ENCODE assay signal across 9 cellular contexts in genomic region chr21:17491716-17492414, GRCh38. TPM values are rescaled to one million over a fixed set of nuclear protein-coding genes. Genes with fewer than 3 reads are reported as not detected.
DNase-seq lines count a peak whose midpoint lies in the region; ATAC-seq, FAIRE-seq and TF ChIP-seq lines count a peak whose summit lies in the region.
"Had no signal": no experiment of that assay in that cellular context is flagged by ENCODE, and none has a peak within 500 bp of the region (broad histone marks: within the 10 kb centered on the region; RNA-seq: fewer than 3 reads in every experiment).

No MANE protein-coding gene starts in this region.

- POLR2A ChIA-PET in MCF 10A (lab: Yijun Ruan, JAX) = interaction anchor here (0.8 to 2.1 kb wide), 10 partner anchors 9 to 50 kb away, joined by 3 to 10 read pairs (median 4); no protein-coding TSS in a partner anchor

- no peak for TF ChIP-seq POLR2A in breast epithelium (IDR thresholded peaks at IDR 0.05)

- no peaks in the 10 kb centered on the region for H3K27me3 ChIP-seq in breast epithelium

- H3K36me3 Mint-ChIP-seq in MCF 10A (ENCODE audit: insufficient read depth, unreplicated experiment) = no peaks in the 10 kb centered on the region

- peak; percentile 96 for DNase-seq in MCF 10A (ENCODE audit: unreplicated experiment)
- DNase-seq in breast epithelium (ENCODE audit: low spot score in 2 of 2) = no peak
- DNase-seq in RPMI8226 = peak; percentile 41
- peak; percentile 99 for DNase-seq in fibroblast of peridontal ligament (ENCODE audit: extremely low read depth)
- DNase-seq in urothelium cell line (ENCODE audit: low spot score) = peak; percentile 73
- no peak for DNase-seq in NK-92 (lab: John Stamatoyannopoulos, UW; ENCODE audit: unreplicated experiment)
- DNase-seq: DND-41 had no signal

- FAIRE-seq in urothelium cell line (lab: Jason Lieb, UNC) = peak; percentile 83

- BruUV-seq in MCF 10A (replicated peaks; lab: Mats Ljungman, UMichigan) = no TSS peak

- H3K27ac ChIP-seq in breast epithelium = no peak overlapping the region

- ATAC-seq in GM18867 (IDR thresholded peaks at IDR 0.05; ENCODE audit: unreplicated experiment) = no peak
- no peak for ATAC-seq in GM19455 (IDR thresholded peaks at IDR 0.05; ENCODE audit: unreplicated experiment)

- H3K27me3 Mint-ChIP-seq in MCF 10A (ENCODE audit: insufficient read depth, unreplicated experiment) = peaks cover 19% of the 10 kb centered on the region

- no peak for TF ChIP-seq CTCF in MCF 10A (IDR thresholded peaks at IDR 0.05; ENCODE audit: unreplicated experiment)
- no peak for TF ChIP-seq CTCF in breast epithelium (IDR thresholded peaks at IDR 0.05)

- H3K9me3 ChIP-seq in breast epithelium = no peaks in the 10 kb centered on the region

- no peaks in the 10 kb centered on the region for H3K36me3 ChIP-seq in breast epithelium

- peaks cover 32% of the 10 kb centered on the region for H3K4me1 Mint-ChIP-seq in MCF 10A (ENCODE audit: insufficient read depth, unreplicated experiment)

- H3K9me3 Mint-ChIP-seq in MCF 10A (ENCODE audit: unreplicated experiment) = no peaks in the 10 kb centered on the region

- intact Hi-C loops in MCF 10A (cut with micrococcal nuclease) (loop anchor here (5.0 kb wide), 1 partner anchor 40 kb away; no protein-coding TSS in a partner anchor), breast epithelium (cut with DNase I; ENCODE audit: low total_unique reads) (no loop called here)

- CTCF ChIA-PET in MCF 10A (lab: Yijun Ruan, JAX) = interaction anchor here (0.6 to 1.3 kb wide), 4 partner anchors 18 to 103 kb away, joined by 4 to 6 read pairs (median 4); no protein-coding TSS in a partner anchor

- H3K4me3 ChIP-seq in breast epithelium = no peak overlapping the region

- H3K4me1 ChIP-seq in breast epithelium = no peaks in the 10 kb centered on the region

- H3K27ac Mint-ChIP-seq in MCF 10A (ENCODE audit: low read depth, unreplicated experiment) = peak overlapping the region; percentile 86

- H3K4me3 Mint-ChIP-seq in MCF 10A (ENCODE audit: unreplicated experiment) = peak overlapping the region; percentile 0

RNA-seq across cellular contexts. Expression of gene CXADR, which starts 21.0 kb away (rescaled TPM):
- total RNA-seq in MCF 10A (2022) = 7.9 TPM in 2 replicates
- 10 to 100 TPM in 2 of 3 donors, under 1 TPM in 1; 0.32 to 38.3 (median 36.4) TPM for total RNA-seq in breast epithelium

Comparison
In these comparisons a context has a peak if more than half of its experiments do, and no peak if none do; other contexts are left out.
1. DNase-seq: peak in MCF 10A (single experiment), RPMI8226 (single experiment), fibroblast of peridontal ligament (single experiment) and urothelium cell line (single experiment); none in breast epithelium (0 of 2) and NK-92 (single experiment).